23 cellular contexts compared by ENCODE assay signal in genomic region chr17:79410681-79411080, GRCh38.
DNase-seq lines count a peak whose midpoint lies in the region; ATAC-seq lines count a peak whose summit lies in the region.
"Had no signal": no experiment of that assay in that cellular context is flagged by ENCODE, and none has a peak within 500 bp of the region (broad histone marks: within the 10 kb centered on the region; RNA-seq: fewer than 3 reads in every experiment).

No MANE protein-coding gene starts in this region.

- POLR2A ChIA-PET in activated CD4-positive, alpha-beta memory T cell treated with anti-CD3 and anti-CD28 coated beads for 36 hours (lab: Charles Lee) = no interaction called here

- no peaks in the 10 kb centered on the region for H3K9me3 Mint-ChIP-seq in activated CD4-positive, alpha-beta memory T cell treated with anti-CD3 and anti-CD28 coated beads for 36 hours
- H3K9me3 Mint-ChIP-seq: CD4-positive, alpha-beta T cell; HFFc6 had no signal

- peaks cover 0 to 7% (median 5%) of the 10 kb centered on the region in 11 experiments; a peak in 11 of 22 replicates for H3K9me3 ChIP-seq in BLaER1 treated with 17β-estradiol and CSF1 and Interleukin-3, amounts not matched to agents 10 nM and 100 nM (replicated peaks in 1 of 11)
- H3K9me3 ChIP-seq: HAP-1, MG63, SJSA1 had no signal

- no peaks in the 10 kb centered on the region for H3K4me1 Mint-ChIP-seq in activated CD4-positive, alpha-beta memory T cell treated with anti-CD3 and anti-CD28 coated beads for 36 hours (ENCODE audit: low read depth)

- no peak for ATAC-seq in GM21360 (IDR thresholded peaks at IDR 0.05; ENCODE audit: unreplicated experiment)
- no peak for ATAC-seq in HG03432 (IDR thresholded peaks at IDR 0.05; ENCODE audit: unreplicated experiment)
- ATAC-seq: PC-3 had no signal

- peaks cover 26 to 96% (median 86%) of the 10 kb centered on the region in 10 experiments for H3K4me1 ChIP-seq in BLaER1 treated with 17β-estradiol and CSF1 and Interleukin-3, amounts not matched to agents 10 nM and 100 nM
- H3K4me1 ChIP-seq: HAP-1, SJSA1 had no signal

- H3K27ac ChIP-seq in BLaER1 treated with 17β-estradiol and CSF1 and Interleukin-3, amounts not matched to agents 10 nM and 100 nM = no peak overlapping the region
- H3K27ac ChIP-seq: SJSA1 had no signal

- no peak overlapping the region for H3K4me3 ChIP-seq in BLaER1 treated with 17β-estradiol and CSF1 and Interleukin-3, amounts not matched to agents 10 nM and 100 nM
- H3K4me3 ChIP-seq: HAP-1, MG63, SJSA1 had no signal

- H3K4me2 ChIP-seq in BLaER1 treated with 17β-estradiol and CSF1 and Interleukin-3, amounts not matched to agents 10 nM and 100 nM = peak overlapping the region in 7 of 11 experiments; percentile 38 to 91 (median 84); a peak in 12 of 22 replicates

- no peak overlapping the region for H3K27ac Mint-ChIP-seq in activated CD4-positive, alpha-beta memory T cell treated with anti-CD3 and anti-CD28 coated beads for 36 hours
- H3K27ac Mint-ChIP-seq: CD4-positive, alpha-beta T cell; HFFc6 had no signal

- H3K27me3 Mint-ChIP-seq in activated CD4-positive, alpha-beta memory T cell treated with anti-CD3 and anti-CD28 coated beads for 36 hours = peaks cover 35% of the 10 kb centered on the region

- intact Hi-C loops in activated CD4-positive, alpha-beta memory T cell treated with anti-CD3 and anti-CD28 coated beads for 36 hours (cut with micrococcal nuclease) = loop anchor here (1.0 kb wide), 1 partner anchor 17 kb away; no protein-coding TSS in a partner anchor

- no peak overlapping the region for H3K9ac ChIP-seq in BLaER1 treated with 17β-estradiol and CSF1 and Interleukin-3, amounts not matched to agents 10 nM and 100 nM

- no peaks in the 10 kb centered on the region for H3K36me3 Mint-ChIP-seq in activated CD4-positive, alpha-beta memory T cell treated with anti-CD3 and anti-CD28 coated beads for 36 hours

- CTCF ChIA-PET in activated CD4-positive, alpha-beta memory T cell treated with anti-CD3 and anti-CD28 coated beads for 36 hours (lab: Charles Lee) = interaction anchor here (1.3 kb wide), 2 partner anchors 10 to 19 kb away, joined by 6 read pairs; no protein-coding TSS in a partner anchor

- peaks cover 0 to 40% (median 6%) of the 10 kb centered on the region in 11 experiments; a peak in 9 of 22 replicates for H4K20me1 ChIP-seq in BLaER1 treated with 17β-estradiol and CSF1 and Interleukin-3, amounts not matched to agents 10 nM and 100 nM

- peaks cover 27 to 73% (median 52%) of the 10 kb centered on the region in 11 experiments for H3K27me3 ChIP-seq in BLaER1 treated with 17β-estradiol and CSF1 and Interleukin-3, amounts not matched to agents 10 nM and 100 nM

- no peak overlapping the region for H3K4me3 Mint-ChIP-seq in activated CD4-positive, alpha-beta memory T cell treated with anti-CD3 and anti-CD28 coated beads for 36 hours
- H3K4me3 Mint-ChIP-seq: CD4-positive, alpha-beta T cell; HFFc6 had no signal

- peak; percentile 45 for DNase-seq in NCI-H2107 treated with DMSO at 0.1 percent for 48 hours (lab: John Stamatoyannopoulos, UW; ENCODE audit: unreplicated experiment)
- DNase-seq in NCI-H2107 (lab: John Stamatoyannopoulos, UW) = no peak
- DNase-seq in NCI-H1105 treated with DMSO at 0.1 percent for 48 hours (lab: John Stamatoyannopoulos, UW) = peak; percentile 64
- peak; percentile 47 for DNase-seq in NCI-H345 treated with DMSO at 0.1 percent for 48 hours (lab: John Stamatoyannopoulos, UW; ENCODE audit: unreplicated experiment)
- no peak for DNase-seq in activated CD4-positive, alpha-beta memory T cell treated with anti-CD3 and anti-CD28 coated beads for 36 hours
- DNase-seq: CD4-positive, alpha-beta T cell; DND-41; GOT3; HFFc6; KG1; MG63; NCI-H1436; NCI-H187; NCI-H2227 treated with DMSO at 0.1 percent for 48 hours; NCI-H510A treated with DMSO at 0.1 percent for 48 hours; PC-3; Right ventricle myocardium superior; T-helper 2 cell had no signal

- H3K36me3 ChIP-seq in BLaER1 treated with 17β-estradiol and CSF1 and Interleukin-3, amounts not matched to agents 10 nM and 100 nM = no peaks in the 10 kb centered on the region
- H3K36me3 ChIP-seq: HAP-1, MG63, SJSA1 had no signal

Comparison
In these comparisons a context has a peak if more than half of its experiments do, and no peak if none do; other contexts are left out.
1. DNase-seq: peak in NCI-H2107 treated with DMSO at 0.1 percent for 48 hours (single experiment), NCI-H1105 treated with DMSO at 0.1 percent for 48 hours (single experiment) and NCI-H345 treated with DMSO at 0.1 percent for 48 hours (single experiment); none in NCI-H2107 (single experiment) and activated CD4-positive, alpha-beta memory T cell treated with anti-CD3 and anti-CD28 coated beads for 36 hours (single experiment).